9 cellular contexts compared by ENCODE assay signal in genomic region chr15:67185621-67186225, GRCh38.
A peak's percentile ranks its signal among the peaks of the same experiment; 100 is the strongest.
DNase-seq lines count a peak whose midpoint lies in the region; ATAC-seq and TF ChIP-seq lines count a peak whose summit lies in the region.
"Had no signal": no experiment of that assay in that cellular context is flagged by ENCODE, and none has a peak within 500 bp of the region (broad histone marks: within the 10 kb centered on the region; RNA-seq: fewer than 3 reads in every experiment).

No MANE protein-coding gene starts in this region.

- TF ChIP-seq CTCF in RWPE1 (conservative IDR thresholded peaks at IDR 0.05; ENCODE audit: low read depth): no peak
- TF ChIP-seq CTCF in fibroblast of lung (conservative IDR thresholded peaks at IDR 0.05 in 1 of 2, IDR thresholded peaks at IDR 0.05 in 1 of 2; ENCODE audit: low read depth in 1 of 2, low read length in 2 of 2): no peak
- no peak for TF ChIP-seq CTCF in CD8-positive, alpha-beta T cell (IDR thresholded peaks at IDR 0.05)

- POLR2A ChIA-PET in RWPE1 (lab: Yijun Ruan, JAX; ENCODE audit: low non-redundant PET): no interaction called here
- POLR2A ChIA-PET in CD8-positive, alpha-beta T cell (lab: Charles Lee): no interaction called here

- CTCF ChIA-PET in RWPE1 (lab: Yijun Ruan, JAX): no interaction called here
- CTCF ChIA-PET in CD8-positive, alpha-beta T cell (lab: Charles Lee): no interaction called here

- H4K20me1 ChIP-seq in fibroblast of lung (ENCODE audit: control insufficient read depth, extremely low read depth, insufficient read depth, low read length): no peaks in the 10 kb centered on the region

- H3K79me2 ChIP-seq in fibroblast of lung (ENCODE audit: control insufficient read depth, insufficient read depth, low read length): peaks cover 30% of the 10 kb centered on the region

- peak; percentile 90 for ATAC-seq in stimulated activated effector memory CD8-positive, alpha-beta T cell treated with anti-CD3 and anti-CD28 coated beads, Interleukin-12 subunit alpha, Interleukin-12 subunit beta, amount 100 ng/mL, for 72 hours
- ATAC-seq in CD8-positive, alpha-beta T cell: no peak
- no peak for ATAC-seq in GM18868 (IDR thresholded peaks at IDR 0.05; ENCODE audit: unreplicated experiment)

- peaks cover 58% of the 10 kb centered on the region for H3K4me1 ChIP-seq in fibroblast of lung (ENCODE audit: control insufficient read depth, extremely low read depth, insufficient read depth, low read length)
- no peaks in the 10 kb centered on the region for H3K4me1 ChIP-seq in CD8-positive, alpha-beta T cell (ENCODE audit: insufficient read depth, low read length)

- no peaks in the 10 kb centered on the region for H3K9me3 ChIP-seq in fibroblast of lung (ENCODE audit: control insufficient read depth, insufficient read depth, low read depth, low read length)
- H3K9me3 ChIP-seq in CD8-positive, alpha-beta T cell (ENCODE audit: low read length): no peaks in the 10 kb centered on the region

- peaks cover 59% of the 10 kb centered on the region for H3K36me3 ChIP-seq in fibroblast of lung (ENCODE audit: control insufficient read depth, insufficient read depth, low read length)
- H3K36me3 ChIP-seq in CD8-positive, alpha-beta T cell (ENCODE audit: insufficient read depth, low read length): peaks cover 5% of the 10 kb centered on the region

- H3K27me3 Mint-ChIP-seq in CD8-positive, alpha-beta T cell (ENCODE audit: low read depth): no peaks in the 10 kb centered on the region

- peak; percentile 39 for DNase-seq in GM03348 (ENCODE audit: low spot score)
- DNase-seq in RWPE1 (ENCODE audit: low spot score): no peak
- DNase-seq in fibroblast of lung (ENCODE audit: low read depth in 2 of 2): peak in 1 of 2 donors; percentile 60
- DNase-seq in stimulated activated effector memory CD8-positive, alpha-beta T cell treated with anti-CD3 and anti-CD28 coated beads, Interleukin-12 subunit alpha, Interleukin-12 subunit beta, amount 100 ng/mL, for 72 hours (ENCODE audit: low spot score in 2 of 2): no peak
- DNase-seq in CD8-positive, alpha-beta T cell: no peak
- no peak for DNase-seq in 8988T
- DNase-seq in foreskin melanocyte: no peak
- DNase-seq: NCI-H1436 had no signal

- H3K27ac Mint-ChIP-seq in stimulated activated effector memory CD8-positive, alpha-beta T cell treated with anti-CD3 and anti-CD28 coated beads, Interleukin-12 subunit alpha, Interleukin-12 subunit beta, amount 100 ng/mL, for 72 hours: peak overlapping the region; percentile 90
- H3K27ac Mint-ChIP-seq in CD8-positive, alpha-beta T cell: no peak overlapping the region

- H2AFZ ChIP-seq in fibroblast of lung (ENCODE audit: low read length): no peak overlapping the region

- H3K4me3 ChIP-seq in fibroblast of lung (replicated peaks in 1 of 4; ENCODE audit: control extremely low read depth in 1 of 4, insufficient read depth in 1 of 4, low read depth in 3 of 4, low read length in 4 of 4): no peak overlapping the region
- no peak overlapping the region for H3K4me3 ChIP-seq in CD8-positive, alpha-beta T cell (ENCODE audit: low read depth, low read length)

- no peak overlapping the region for H3K4me3 Mint-ChIP-seq in stimulated activated effector memory CD8-positive, alpha-beta T cell treated with anti-CD3 and anti-CD28 coated beads, Interleukin-12 subunit alpha, Interleukin-12 subunit beta, amount 100 ng/mL, for 72 hours
- no peak overlapping the region for H3K4me3 Mint-ChIP-seq in CD8-positive, alpha-beta T cell

- H3K9me3 Mint-ChIP-seq in stimulated activated effector memory CD8-positive, alpha-beta T cell treated with anti-CD3 and anti-CD28 coated beads, Interleukin-12 subunit alpha, Interleukin-12 subunit beta, amount 100 ng/mL, for 72 hours: no peaks in the 10 kb centered on the region
- no peaks in the 10 kb centered on the region for H3K9me3 Mint-ChIP-seq in CD8-positive, alpha-beta T cell

- no peaks in the 10 kb centered on the region for H3K27me3 ChIP-seq in fibroblast of lung (ENCODE audit: control insufficient read depth, insufficient read depth, low read length)
- no peaks in the 10 kb centered on the region for H3K27me3 ChIP-seq in CD8-positive, alpha-beta T cell (ENCODE audit: insufficient read depth, low read length)

- intact Hi-C loops in CD8-positive, alpha-beta T cell (cut with DNase I, micrococcal nuclease): no loop called here

- no peak overlapping the region for H3K9ac ChIP-seq in fibroblast of lung (ENCODE audit: insufficient read depth, low read length)

- no peak overlapping the region for H3K4me2 ChIP-seq in fibroblast of lung (ENCODE audit: extremely low read depth, insufficient read depth, low read length)

- H3K4me1 Mint-ChIP-seq in stimulated activated effector memory CD8-positive, alpha-beta T cell treated with anti-CD3 and anti-CD28 coated beads, Interleukin-12 subunit alpha, Interleukin-12 subunit beta, amount 100 ng/mL, for 72 hours: peaks cover 30% of the 10 kb centered on the region
- peaks cover 3% of the 10 kb centered on the region for H3K4me1 Mint-ChIP-seq in CD8-positive, alpha-beta T cell (ENCODE audit: low read depth)

- peaks cover 88% of the 10 kb centered on the region for H3K36me3 Mint-ChIP-seq in stimulated activated effector memory CD8-positive, alpha-beta T cell treated with anti-CD3 and anti-CD28 coated beads, Interleukin-12 subunit alpha, Interleukin-12 subunit beta, amount 100 ng/mL, for 72 hours
- H3K36me3 Mint-ChIP-seq in CD8-positive, alpha-beta T cell: peaks cover 75% of the 10 kb centered on the region

- H3K27ac ChIP-seq in RWPE1 (peak overlapping the region; percentile 41), fibroblast of lung (ENCODE audit: insufficient read depth, low read length) (peak overlapping the region; percentile 67)
- no peak overlapping the region for H3K27ac ChIP-seq in CD8-positive, alpha-beta T cell (ENCODE audit: low read depth, low read length)
